ENCODE assay signal across 10 cellular contexts in the genomic region with DNA sequence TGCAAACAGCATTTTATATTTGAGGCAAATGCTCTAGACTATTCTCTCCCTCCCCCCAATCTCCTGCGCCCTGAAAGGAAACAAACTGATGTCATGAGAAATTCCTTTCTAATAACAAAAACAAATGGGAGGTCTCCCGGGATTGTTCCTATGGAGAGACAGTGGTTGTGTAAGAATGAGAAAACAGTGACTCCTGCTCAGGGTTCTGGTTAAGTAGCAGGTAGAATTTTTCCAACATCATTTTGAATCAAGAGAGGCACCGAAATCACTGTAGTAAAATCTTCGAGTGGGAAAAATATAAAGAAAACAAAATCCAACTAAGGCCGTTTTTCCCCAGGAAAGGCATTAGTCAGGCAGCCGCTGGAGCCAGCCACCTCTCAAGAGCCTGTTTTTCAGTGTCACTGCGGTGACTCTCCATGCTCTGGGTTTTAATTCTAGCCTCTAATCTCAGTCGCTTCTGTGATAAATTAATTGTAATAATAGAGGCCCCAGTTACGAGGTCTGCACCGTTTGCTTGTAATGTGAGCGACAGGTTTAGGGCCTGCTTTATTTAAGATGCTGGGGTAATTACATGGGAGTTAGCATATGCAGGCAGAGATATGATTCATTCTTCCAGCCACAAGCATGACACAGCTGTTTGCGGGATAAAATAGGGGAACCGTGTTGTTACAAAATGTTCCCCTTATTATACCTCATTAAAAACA.
DNase-seq lines count a peak whose midpoint lies in the region; ATAC-seq and TF ChIP-seq lines count a peak whose summit lies in the region.
"Had no signal": no experiment of that assay in that cellular context is flagged by ENCODE, and none has a peak within 500 bp of the region (broad histone marks: within the 10 kb centered on the region; RNA-seq: fewer than 3 reads in every experiment).

No MANE protein-coding gene starts in this region.

- H3K36me3 Mint-ChIP-seq in osteocyte (ENCODE audit: unreplicated experiment), result no peaks in the 10 kb centered on the region

- no peak overlapping the region for H3K4me3 ChIP-seq in lower leg skin (ENCODE audit: low read depth, poor library complexity, severe bottlenecking)
- H3K4me3 ChIP-seq: body of pancreas had no signal

- no peak for TF ChIP-seq POLR2A in lower leg skin (IDR thresholded peaks at IDR 0.05)

- ATAC-seq in HG02973 (IDR thresholded peaks at IDR 0.05; ENCODE audit: unreplicated experiment), result no peak
- ATAC-seq in HG03175 (IDR thresholded peaks at IDR 0.05; ENCODE audit: unreplicated experiment), result no peak
- ATAC-seq: body of pancreas, HCT116 had no signal

- intact Hi-C loops in lower leg skin (cut with DNase I; ENCODE audit: low total_unique reads), result no loop called here

- H3K4me3 Mint-ChIP-seq in osteocyte (ENCODE audit: unreplicated experiment), result no peak overlapping the region

- peak; percentile 62 for DNase-seq in GM04504 (ENCODE audit: low read depth)
- DNase-seq in NCI-H69 (lab: John Stamatoyannopoulos, UW), result peak; percentile 93
- DNase-seq in dedifferentiated amniotic fluid mesenchymal stem cell (ENCODE audit: extremely low spot score), result peak; percentile 67
- DNase-seq in osteocyte (ENCODE audit: extremely low spot score, unreplicated experiment), result no peak
- DNase-seq in stimulated activated CD4-positive, alpha-beta T cell treated with anti-CD3 and anti-CD28 coated beads, Interleukin-2, amount 100 ng/mL, for 24 hours, result no peak
- DNase-seq in lower leg skin (ENCODE audit: low spot score in 2 of 2), result no peak

- peaks cover 24% of the 10 kb centered on the region for H3K4me1 Mint-ChIP-seq in osteocyte (ENCODE audit: unreplicated experiment)

- 47 to 53% methylated on average over 13 of the region's 13 CpGs for WGBS in lower leg skin, 2 donors

- peaks cover 17% of the 10 kb centered on the region for H3K27me3 Mint-ChIP-seq in osteocyte (ENCODE audit: unreplicated experiment)

- H3K27ac Mint-ChIP-seq in osteocyte (ENCODE audit: unreplicated experiment), result peak overlapping the region; percentile 81

- peaks cover under 1% of the 10 kb centered on the region for H3K9me3 Mint-ChIP-seq in osteocyte (ENCODE audit: unreplicated experiment)

- no peak for TF ChIP-seq CTCF in osteocyte (IDR thresholded peaks at IDR 0.05)
- TF ChIP-seq CTCF in lower leg skin (IDR thresholded peaks at IDR 0.05), result no peak

Comparison
In these comparisons a context has a peak if more than half of its experiments do, and no peak if none do; other contexts are left out.
1. DNase-seq: peak in GM04504 (single experiment), NCI-H69 (single experiment) and dedifferentiated amniotic fluid mesenchymal stem cell (single experiment); none in osteocyte (single experiment), stimulated activated CD4-positive, alpha-beta T cell treated with anti-CD3 and anti-CD28 coated beads, Interleukin-2, amount 100 ng/mL, for 24 hours (0 of 2) and lower leg skin (0 of 2).